Comparison of ENCODE assay signal across 8 cellular contexts in genomic region chr20:21505810-21506530, GRCh38. TPM values are rescaled to one million over a fixed set of nuclear protein-coding genes. Genes with fewer than 3 reads are reported as not detected.
DNase-seq lines count a peak whose midpoint lies in the region; ATAC-seq and TF ChIP-seq lines count a peak whose summit lies in the region.

No MANE protein-coding gene starts in this region.

- TF ChIP-seq POLR2A in GM18505 (IDR thresholded peaks at IDR 0.05; ENCODE audit: borderline replicate concordance, extremely low read depth, insufficient read depth, insufficient read length) (no peak), esophagus squamous epithelium (IDR thresholded peaks at IDR 0.05) (no peak), lower leg skin (IDR thresholded peaks at IDR 0.05) (no peak)

- no CpG with 5 or more reads among the region's 95 CpGs for WGBS in esophagus squamous epithelium, 2 donors
- WGBS in lower leg skin, 2 donors, result 2 to 3% methylated on average over 36 to 54 of the region's 95 CpGs

- no peaks in the 10 kb centered on the region for H3K9me3 Mint-ChIP-seq in activated T-cell treated with anti-CD3 and anti-CD28 coated beads, Interleukin-2, amount 50 U/mL, for 4 hours
- no peaks in the 10 kb centered on the region for H3K9me3 Mint-ChIP-seq in naive thymus-derived CD8-positive, alpha-beta T cell

- no peaks in the 10 kb centered on the region for H3K36me3 Mint-ChIP-seq in activated T-cell treated with anti-CD3 and anti-CD28 coated beads, Interleukin-2, amount 50 U/mL, for 4 hours (ENCODE audit: insufficient read depth)
- no peaks in the 10 kb centered on the region for H3K36me3 Mint-ChIP-seq in naive thymus-derived CD8-positive, alpha-beta T cell

- H3K36me3 ChIP-seq in esophagus squamous epithelium, result no peaks in the 10 kb centered on the region

- peak overlapping the region; percentile 59 for H3K4me3 Mint-ChIP-seq in activated T-cell treated with anti-CD3 and anti-CD28 coated beads, Interleukin-2, amount 50 U/mL, for 4 hours
- peak overlapping the region in 6 of 10 donors; percentile 59 to 86 (median 78) for H3K4me3 Mint-ChIP-seq in naive thymus-derived CD8-positive, alpha-beta T cell

- DNase-seq in NCI-H2171 treated with DMSO at 0.1 percent for 48 hours (lab: John Stamatoyannopoulos, UW) (peak; percentile 85), esophagus squamous epithelium (lab: John Stamatoyannopoulos, UW) (no peak), NK-92 (lab: John Stamatoyannopoulos, UW; ENCODE audit: unreplicated experiment) (no peak), lower leg skin (ENCODE audit: low spot score in 2 of 2) (no peak)
- peak; percentile 69 for DNase-seq in activated T-cell treated with anti-CD3 and anti-CD28 coated beads, Interleukin-2, amount 50 U/mL, for 4 hours
- peak; percentile 36 to 70 (median 60) for DNase-seq in naive thymus-derived CD8-positive, alpha-beta T cell
- peak; percentile 33 to 68 (median 50) for DNase-seq in stimulated activated naive CD4-positive, alpha-beta T cell (lab: John Stamatoyannopoulos, UW)

- TF ChIP-seq CTCF in esophagus squamous epithelium (IDR thresholded peaks at IDR 0.05), result peak; percentile 34 to 87 (median 70)
- TF ChIP-seq CTCF in lower leg skin (IDR thresholded peaks at IDR 0.05), result no peak

- intact Hi-C loops in esophagus squamous epithelium (cut with DNase I) (loop anchor here (2.0 kb wide), 2 partner anchors 269 to 647 kb away; no protein-coding TSS in a partner anchor), lower leg skin (cut with DNase I; ENCODE audit: low total_unique reads) (loop anchor here (5.0 kb wide), 1 partner anchor 644 kb away; no protein-coding TSS in a partner anchor)

- H3K4me3 ChIP-seq in esophagus squamous epithelium (peak overlapping the region; percentile 7 to 62 (median 40)), lower leg skin (ENCODE audit: low read depth, poor library complexity, severe bottlenecking) (no peak overlapping the region)

- H3K4me1 Mint-ChIP-seq in activated T-cell treated with anti-CD3 and anti-CD28 coated beads, Interleukin-2, amount 50 U/mL, for 4 hours (ENCODE audit: low read depth), result peaks cover 26% of the 10 kb centered on the region
- H3K4me1 Mint-ChIP-seq in naive thymus-derived CD8-positive, alpha-beta T cell, result peaks cover 7 to 40% (median 36%) of the 10 kb centered on the region in 4 donors

- H3K9me3 ChIP-seq in esophagus squamous epithelium, result no peaks in the 10 kb centered on the region

- POLR2A ChIA-PET in naive thymus-derived CD8-positive, alpha-beta T cell (lab: Charles Lee), result interaction anchor here (1.0 kb wide), 1 partner anchor 271 kb away, joined by 5 read pairs; no protein-coding TSS in a partner anchor

- H3K27me3 ChIP-seq in esophagus squamous epithelium, result peaks cover 15 to 100% (median 38%) of the 10 kb centered on the region in 4 donors

- H3K27me3 Mint-ChIP-seq in activated T-cell treated with anti-CD3 and anti-CD28 coated beads, Interleukin-2, amount 50 U/mL, for 4 hours (ENCODE audit: low read depth), result peaks cover 59% of the 10 kb centered on the region
- peaks cover 30 to 91% (median 54%) of the 10 kb centered on the region in 5 donors for H3K27me3 Mint-ChIP-seq in naive thymus-derived CD8-positive, alpha-beta T cell

- peak; percentile 57 for ATAC-seq in GM18505 (IDR thresholded peaks at IDR 0.05; ENCODE audit: unreplicated experiment)
- ATAC-seq in activated T-cell treated with anti-CD3 and anti-CD28 coated beads, Interleukin-2, amount 50 U/mL, for 4 hours, result peak; percentile 79 to 81
- peak; percentile 78 to 83 for ATAC-seq in naive thymus-derived CD8-positive, alpha-beta T cell

- no peak overlapping the region for H3K27ac Mint-ChIP-seq in naive thymus-derived CD8-positive, alpha-beta T cell

- H3K27ac ChIP-seq in esophagus squamous epithelium, result no peak overlapping the region

- H3K4me1 ChIP-seq in esophagus squamous epithelium, result peaks cover 18 to 39% (median 32%) of the 10 kb centered on the region in 3 donors

RNA-seq across cellular contexts. Expression of gene NKX2-2, which starts 7.9 kb away (rescaled TPM):
- not detected for total RNA-seq in activated T-cell treated with anti-CD3 and anti-CD28 coated beads, Interleukin-2, amount 50 U/mL, for 4 hours
- total RNA-seq in esophagus squamous epithelium (not detected), lower leg skin (not detected)
- not detected for total RNA-seq in naive thymus-derived CD8-positive, alpha-beta T cell
- not detected for polyA plus RNA-seq in naive thymus-derived CD8-positive, alpha-beta T cell

Comparison
In these comparisons a context has a peak if more than half of its experiments do, and no peak if none do; other contexts are left out.
1. DNase-seq: peak in NCI-H2171 treated with DMSO at 0.1 percent for 48 hours (single experiment), activated T-cell treated with anti-CD3 and anti-CD28 coated beads, Interleukin-2, amount 50 U/mL, for 4 hours (single experiment), naive thymus-derived CD8-positive, alpha-beta T cell (10 of 10) and stimulated activated naive CD4-positive, alpha-beta T cell (6 of 6); none in esophagus squamous epithelium (single experiment), NK-92 (single experiment) and lower leg skin (0 of 2).
2. CTCF ChIP-seq: peak in esophagus squamous epithelium (6 of 6); none in lower leg skin (0 of 3).
3. Peak in every context shown above with its lines, with median percentiles within 50 percentile points of each other: ATAC-seq.